Comparison of ENCODE assay signal across 17 cellular contexts in the genomic region with DNA sequence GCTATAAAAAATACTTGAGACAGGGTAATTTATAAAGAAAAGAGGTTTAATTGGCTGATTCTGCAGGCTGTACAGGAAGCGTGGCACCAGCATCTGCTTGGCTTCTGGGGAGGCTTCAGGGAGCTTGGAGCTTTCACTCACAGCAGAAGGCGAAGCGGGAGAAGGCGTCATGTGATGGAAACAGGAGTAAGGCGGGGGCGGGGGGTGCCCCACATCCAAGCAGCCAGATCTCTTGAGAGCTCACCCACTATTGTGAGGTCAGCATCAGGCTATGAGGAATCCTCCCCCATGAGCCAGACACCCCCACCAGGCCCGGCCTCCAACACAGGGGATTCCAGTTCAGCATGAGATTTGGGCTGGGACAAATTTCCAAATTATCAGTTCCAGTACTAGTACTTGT. TPM values are rescaled to one million over a fixed set of nuclear protein-coding genes. Genes with fewer than 3 reads are reported as not detected.
DNase-seq lines count a peak whose midpoint lies in the region; ATAC-seq and TF ChIP-seq lines count a peak whose summit lies in the region.
"Had no signal": no experiment of that assay in that cellular context is flagged by ENCODE, and none has a peak within 500 bp of the region (broad histone marks: within the 10 kb centered on the region; RNA-seq: fewer than 3 reads in every experiment).

No MANE protein-coding gene starts in this region.

- no peaks in the 10 kb centered on the region for H3F3A ChIP-seq in smooth muscle cell (ENCODE audit: low read depth)

- H3K4me1 Mint-ChIP-seq in activated CD8-positive, alpha-beta memory T cell treated with anti-CD3 and anti-CD28 coated beads, Interleukin-2, amount 10 ng/mL, durations not matched to agents 7 days and 5 days: peaks cover 7% of the 10 kb centered on the region
- peaks cover 5% of the 10 kb centered on the region for H3K4me1 Mint-ChIP-seq in activated naive CD4-positive, alpha-beta T cell treated with anti-CD3 and anti-CD28 coated beads, Interleukin-2, amount 10 ng/mL, durations not matched to agents 7 days and 5 days

- H4K20me1 ChIP-seq in smooth muscle cell (ENCODE audit: low read depth): peaks cover 63% of the 10 kb centered on the region

- no peaks in the 10 kb centered on the region for H3K9me3 ChIP-seq in smooth muscle cell (replicated peaks; ENCODE audit: low read depth)
- H3K9me3 ChIP-seq: lower lobe of right lung had no signal

- WGBS in smooth muscle cell (ENCODE audit: low lambda C conversion rate): 99% methylated on average over 7 of the region's 7 CpGs

- TF ChIP-seq CTCF in smooth muscle cell (IDR thresholded peaks at IDR 0.05; ENCODE audit: borderline replicate concordance, insufficient read depth, poor library complexity, severe bottlenecking): no peak

- H3K4me1 ChIP-seq in smooth muscle cell (ENCODE audit: low read depth): no peaks in the 10 kb centered on the region
- H3K4me1 ChIP-seq: lower lobe of right lung had no signal

- H3K4me3 ChIP-seq in smooth muscle cell: no peak overlapping the region
- H3K4me3 ChIP-seq: cardiac muscle cell, lower lobe of right lung had no signal

- H3K79me2 ChIP-seq in smooth muscle cell (ENCODE audit: low read depth): no peaks in the 10 kb centered on the region

- peaks cover 46% of the 10 kb centered on the region for H3K36me3 Mint-ChIP-seq in activated CD8-positive, alpha-beta memory T cell treated with anti-CD3 and anti-CD28 coated beads, Interleukin-2, amount 10 ng/mL, durations not matched to agents 7 days and 5 days
- peaks cover 65% of the 10 kb centered on the region for H3K36me3 Mint-ChIP-seq in activated naive CD4-positive, alpha-beta T cell treated with anti-CD3 and anti-CD28 coated beads, Interleukin-2, amount 10 ng/mL, durations not matched to agents 7 days and 5 days

- no peak overlapping the region for H2AFZ ChIP-seq in smooth muscle cell (ENCODE audit: low read depth)

- H3K27ac Mint-ChIP-seq in activated CD8-positive, alpha-beta memory T cell treated with anti-CD3 and anti-CD28 coated beads, Interleukin-2, amount 10 ng/mL, durations not matched to agents 7 days and 5 days: no peak overlapping the region
- peak overlapping the region; percentile 60 for H3K27ac Mint-ChIP-seq in activated naive CD4-positive, alpha-beta T cell treated with anti-CD3 and anti-CD28 coated beads, Interleukin-2, amount 10 ng/mL, durations not matched to agents 7 days and 5 days
- H3K27ac Mint-ChIP-seq: endodermal cell had no signal

- no peak overlapping the region for H3K27ac ChIP-seq in smooth muscle cell (ENCODE audit: low read depth)
- H3K27ac ChIP-seq: cardiac muscle cell, lower lobe of right lung, VCaP had no signal

- H3K4me2 ChIP-seq in smooth muscle cell: no peak overlapping the region

- H3K27me3 ChIP-seq in smooth muscle cell (ENCODE audit: low read depth): no peaks in the 10 kb centered on the region
- H3K27me3 ChIP-seq: cardiac muscle cell had no signal

- no peak overlapping the region for H3K9ac ChIP-seq in smooth muscle cell (ENCODE audit: low read depth)

- no peak for ATAC-seq in activated CD8-positive, alpha-beta memory T cell treated with anti-CD3 and anti-CD28 coated beads, Interleukin-2, amount 10 ng/mL, durations not matched to agents 7 days and 5 days
- ATAC-seq in GM18520 (IDR thresholded peaks at IDR 0.05; ENCODE audit: unreplicated experiment): no peak
- ATAC-seq: HCT116, lower lobe of right lung, Panc1 had no signal

- H3K36me3 ChIP-seq in smooth muscle cell (ENCODE audit: low read depth): peaks cover 4% of the 10 kb centered on the region

- CTCF ChIA-PET in activated CD8-positive, alpha-beta memory T cell treated with anti-CD3 and anti-CD28 coated beads, Interleukin-2, amount 10 ng/mL, durations not matched to agents 7 days and 5 days (lab: Charles Lee): no interaction called here
- CTCF ChIA-PET in activated naive CD4-positive, alpha-beta T cell treated with anti-CD3 and anti-CD28 coated beads, Interleukin-2, amount 10 ng/mL, durations not matched to agents 7 days and 5 days (lab: Charles Lee): interaction anchor here (0.6 kb wide), 1 partner anchor 495 kb away, joined by 3 read pairs; no protein-coding TSS in a partner anchor

- no peak overlapping the region for H3K4me3 Mint-ChIP-seq in activated CD8-positive, alpha-beta memory T cell treated with anti-CD3 and anti-CD28 coated beads, Interleukin-2, amount 10 ng/mL, durations not matched to agents 7 days and 5 days
- no peak overlapping the region for H3K4me3 Mint-ChIP-seq in activated naive CD4-positive, alpha-beta T cell treated with anti-CD3 and anti-CD28 coated beads, Interleukin-2, amount 10 ng/mL, durations not matched to agents 7 days and 5 days
- H3K4me3 Mint-ChIP-seq: endodermal cell, IgD-negative memory B cell had no signal

- H3K27me3 Mint-ChIP-seq in activated CD8-positive, alpha-beta memory T cell treated with anti-CD3 and anti-CD28 coated beads, Interleukin-2, amount 10 ng/mL, durations not matched to agents 7 days and 5 days: no peaks in the 10 kb centered on the region
- no peaks in the 10 kb centered on the region for H3K27me3 Mint-ChIP-seq in activated naive CD4-positive, alpha-beta T cell treated with anti-CD3 and anti-CD28 coated beads, Interleukin-2, amount 10 ng/mL, durations not matched to agents 7 days and 5 days
- H3K27me3 Mint-ChIP-seq: IgD-negative memory B cell had no signal

- no peaks in the 10 kb centered on the region for H3K9me3 Mint-ChIP-seq in activated CD8-positive, alpha-beta memory T cell treated with anti-CD3 and anti-CD28 coated beads, Interleukin-2, amount 10 ng/mL, durations not matched to agents 7 days and 5 days (ENCODE audit: low read depth)
- no peaks in the 10 kb centered on the region for H3K9me3 Mint-ChIP-seq in activated naive CD4-positive, alpha-beta T cell treated with anti-CD3 and anti-CD28 coated beads, Interleukin-2, amount 10 ng/mL, durations not matched to agents 7 days and 5 days
- H3K9me3 Mint-ChIP-seq: endodermal cell, IgD-negative memory B cell had no signal

- peak; percentile 63 for DNase-seq in activated CD8-positive, alpha-beta memory T cell treated with anti-CD3 and anti-CD28 coated beads, Interleukin-2, amount 50 U/mL, for 48 hours
- no peak for DNase-seq in activated CD8-positive, alpha-beta memory T cell treated with anti-CD3 and anti-CD28 coated beads, Interleukin-2, amount 10 ng/mL, durations not matched to agents 7 days and 5 days
- no peak for DNase-seq in activated naive CD4-positive, alpha-beta T cell treated with anti-CD3 and anti-CD28 coated beads, Interleukin-2, amount 10 ng/mL, durations not matched to agents 7 days and 5 days
- peak; percentile 24 to 35 (median 31) for DNase-seq in stimulated activated CD4-positive, alpha-beta T cell treated with anti-CD3 and anti-CD28 coated beads, Interleukin-12 subunit alpha, Interleukin-12 subunit beta, amount 100 ng/mL, for 48 hours (ENCODE audit: low read depth in 2 of 3, low spot score in 1 of 3)
- DNase-seq in stimulated activated CD8-positive, alpha-beta memory T cell treated with anti-CD3 and anti-CD28 coated beads, Interleukin-7, amount 100 ng/mL, for 48 hours (ENCODE audit: extremely low read depth in 1 of 2, low read depth in 1 of 2): peak; percentile 14 to 25
- DNase-seq in NCI-H2107 treated with DMSO at 0.1 percent for 48 hours (lab: John Stamatoyannopoulos, UW; ENCODE audit: unreplicated experiment) (no peak), smooth muscle cell (lab: John Stamatoyannopoulos, UW; ENCODE audit: unreplicated experiment) (no peak)
- DNase-seq: endodermal cell, foreskin fibroblast, lower lobe of right lung, trophoblast cell had no signal

RNA-seq across cellular contexts. Expression of gene WDR37, which starts 46.2 kb away (rescaled TPM):
- total RNA-seq in activated CD8-positive, alpha-beta memory T cell treated with anti-CD3 and anti-CD28 coated beads, Interleukin-2, amount 10 ng/mL, durations not matched to agents 7 days and 5 days: 10 to 100 TPM; 22.0 to 26.4 TPM
- total RNA-seq in smooth muscle cell: 10.7 and 14.0 TPM in 2 replicates
- polyA plus RNA-seq in smooth muscle cell: 10.5 and 12.8 TPM in 2 replicates

RNA-seq across cellular contexts. Expression of gene IDI1, which starts 53.5 kb away (rescaled TPM):
- 10 to 100 TPM; 60.8 to 75.8 TPM for total RNA-seq in activated CD8-positive, alpha-beta memory T cell treated with anti-CD3 and anti-CD28 coated beads, Interleukin-2, amount 10 ng/mL, durations not matched to agents 7 days and 5 days
- total RNA-seq in smooth muscle cell: 142 and 240 TPM in 2 replicates
- 136 and 165 TPM in 2 replicates for polyA plus RNA-seq in smooth muscle cell

Comparison
In these comparisons a context has a peak if more than half of its experiments do, and no peak if none do; other contexts are left out.
1. DNase-seq: peak in activated CD8-positive, alpha-beta memory T cell treated with anti-CD3 and anti-CD28 coated beads, Interleukin-2, amount 50 U/mL, for 48 hours (single experiment), stimulated activated CD4-positive, alpha-beta T cell treated with anti-CD3 and anti-CD28 coated beads, Interleukin-12 subunit alpha, Interleukin-12 subunit beta, amount 100 ng/mL, for 48 hours (3 of 3) and stimulated activated CD8-positive, alpha-beta memory T cell treated with anti-CD3 and anti-CD28 coated beads, Interleukin-7, amount 100 ng/mL, for 48 hours (2 of 2); none in activated CD8-positive, alpha-beta memory T cell treated with anti-CD3 and anti-CD28 coated beads, Interleukin-2, amount 10 ng/mL, durations not matched to agents 7 days and 5 days (single experiment), activated naive CD4-positive, alpha-beta T cell treated with anti-CD3 and anti-CD28 coated beads, Interleukin-2, amount 10 ng/mL, durations not matched to agents 7 days and 5 days (single experiment), NCI-H2107 treated with DMSO at 0.1 percent for 48 hours (single experiment) and smooth muscle cell (single experiment).